Comparison of ENCODE assay signal across 18 cellular contexts in genomic region chr10:30192846-30193608, GRCh38.
DNase-seq lines count a peak whose midpoint lies in the region; ATAC-seq, FAIRE-seq and TF ChIP-seq lines count a peak whose summit lies in the region.
"Had no signal": no experiment of that assay in that cellular context is flagged by ENCODE, and none has a peak within 500 bp of the region (broad histone marks: within the 10 kb centered on the region; RNA-seq: fewer than 3 reads in every experiment).

No MANE protein-coding gene starts in this region.

- dilution Hi-C loops in IMR-90 (cut with HindIII; ENCODE audit: low sequenced_read_pairs, unreplicated experiment): no loop called here

- no peak overlapping the region for H3K9ac ChIP-seq in IMR-90 (ENCODE audit: low read depth, low read length)
- H3K9ac ChIP-seq in SK-N-SH: no peak overlapping the region
- no peak overlapping the region for H3K9ac ChIP-seq in GM23248
- H3K9ac ChIP-seq: BLaER1 had no signal

- H4K5ac ChIP-seq in IMR-90 (ENCODE audit: low read depth, low read length): no peak overlapping the region

- H2AK9ac ChIP-seq in IMR-90 (replicated peaks; ENCODE audit: low read depth, low read length, poor library complexity): no peak overlapping the region

- CTCF ChIA-PET in IMR-90 (lab: Yijun Ruan, JAX): no interaction called here
- CTCF ChIA-PET in SK-N-SH (lab: Yijun Ruan, JAX): no interaction called here

- H3K4me3 ChIP-seq in IMR-90 (ENCODE audit: insufficient read depth, low read depth, low read length): no peak overlapping the region
- H3K4me3 ChIP-seq in SK-N-SH (ENCODE audit: low read depth in 2 of 2, low read length in 1 of 2): no peak overlapping the region
- no peak overlapping the region for H3K4me3 ChIP-seq in GM23248
- H3K4me3 ChIP-seq: BLaER1, lower lobe of right lung had no signal

- peaks cover 7% of the 10 kb centered on the region for H3K9me1 ChIP-seq in IMR-90 (ENCODE audit: insufficient read depth, low read length)

- 0 out of 2 replicates have a peak overlapping the region, but pooled peaks have one; percentile 24 for H2BK20ac ChIP-seq in IMR-90 (ENCODE audit: low read depth, low read length)

- H3K9me3 ChIP-seq in IMR-90 (ENCODE audit: control insufficient read depth, insufficient read depth, low read length) (peaks cover 8% of the 10 kb centered on the region), SK-N-SH (no peaks in the 10 kb centered on the region), GM23248 (ENCODE audit: low read depth) (peaks cover 4% of the 10 kb centered on the region)
- H3K9me3 ChIP-seq: lower lobe of right lung had no signal

- BruUV-seq in IMR-90 (replicated peaks; lab: Mats Ljungman, UMichigan): no TSS peak

- no peak overlapping the region for H3K14ac ChIP-seq in IMR-90 (replicated peaks; ENCODE audit: low read depth, low read length)

- DNase-seq in GM12892 (ENCODE audit: insufficient read length) (no peak), IMR-90 (no peak), SK-N-SH (no peak), GM23248 (no peak), posterior cingulate gyrus (no peak), AG08396 (ENCODE audit: low spot score) (no peak)
- DNase-seq: activated CD4-positive, alpha-beta T cell treated with anti-CD3 and anti-CD28 coated beads, Interleukin-2, amount 50 U/mL, for 1 hour; cerebellar nuclear complex; lower lobe of right lung; NCI-H1694 treated with DMSO at 0.1 percent for 48 hours; NCI-H2227 treated with DMSO at 0.1 percent for 48 hours; WERI-Rb-1 had no signal

- H3K36me3 ChIP-seq in IMR-90 (ENCODE audit: control insufficient read depth, insufficient read depth, low read length) (no peaks in the 10 kb centered on the region), SK-N-SH (replicated peaks in 1 of 2; ENCODE audit: control insufficient read depth in 1 of 2, insufficient read depth in 2 of 2, low read length in 1 of 2) (no peaks in the 10 kb centered on the region), GM23248 (ENCODE audit: low read depth) (no peaks in the 10 kb centered on the region)
- H3K36me3 ChIP-seq: BLaER1, lower lobe of right lung, WERI-Rb-1 had no signal

- H3K4me2 ChIP-seq in IMR-90 (ENCODE audit: low read depth, low read length): no peak overlapping the region
- no peak overlapping the region for H3K4me2 ChIP-seq in SK-N-SH
- no peak overlapping the region for H3K4me2 ChIP-seq in GM23248 (ENCODE audit: unreplicated experiment)
- H3K4me2 ChIP-seq: BLaER1 had no signal

- WGBS in IMR-90 (ENCODE audit: extremely low coverage in 2 of 2, insufficient read length in 1 of 2), 2 experiments: no CpG with 5 or more reads among the region's 5 CpGs
- 62% methylated on average over 5 of the region's 5 CpGs for WGBS in SK-N-SH (ENCODE audit: low lambda C conversion rate)
- WGBS in GM23248 (ENCODE audit: low coverage in 1 of 2, low lambda C conversion rate in 2 of 2, missing lambda C conversion rate in 2 of 2), 2 experiments: 65 to 72% methylated on average over 5 of the region's 5 CpGs

- intact Hi-C loops in IMR-90 (cut with micrococcal nuclease) (no loop called here), posterior cingulate gyrus (cut with DNase I) (no loop called here)

- H3K79me1 ChIP-seq in IMR-90 (ENCODE audit: low read depth in 1 of 2, low read length in 2 of 2): no peaks in the 10 kb centered on the region

- H3K4ac ChIP-seq in IMR-90 (ENCODE audit: low read depth, low read length): no peak overlapping the region

- no peaks in the 10 kb centered on the region for H4K20me1 ChIP-seq in IMR-90 (ENCODE audit: insufficient read depth, low read length)
- no peaks in the 10 kb centered on the region for H4K20me1 ChIP-seq in SK-N-SH (ENCODE audit: insufficient read depth)
- H4K20me1 ChIP-seq in GM23248 (ENCODE audit: insufficient read depth): no peaks in the 10 kb centered on the region
- H4K20me1 ChIP-seq: BLaER1 had no signal

- TF ChIP-seq EP300 in SK-N-SH (IDR thresholded peaks at IDR 0.05; ENCODE audit: borderline replicate concordance in 1 of 2, low read depth in 1 of 2, low read length in 1 of 2): no peak

- POLR2A ChIA-PET in IMR-90 (lab: Charles Lee; ENCODE audit: unreplicated experiment): no interaction called here
- POLR2A ChIA-PET in SK-N-SH (lab: Yijun Ruan, JAX): no interaction called here

- H3K79me2 ChIP-seq in SK-N-SH (ENCODE audit: insufficient read depth) (no peaks in the 10 kb centered on the region), GM23248 (ENCODE audit: insufficient read depth) (no peaks in the 10 kb centered on the region)

- H2BK5ac ChIP-seq in IMR-90 (ENCODE audit: low read depth, low read length, poor library complexity, severe bottlenecking): no peak overlapping the region

- H4K91ac ChIP-seq in IMR-90 (ENCODE audit: insufficient read depth, low read depth, low read length): no peak overlapping the region

- no peak overlapping the region for H2AK5ac ChIP-seq in IMR-90 (ENCODE audit: low read depth, low read length)

- peaks cover 3% of the 10 kb centered on the region for H3F3A ChIP-seq in SK-N-SH (replicated peaks; ENCODE audit: insufficient read depth)
- no peaks in the 10 kb centered on the region for H3F3A ChIP-seq in GM23248 (ENCODE audit: insufficient read depth)

- H3K9me2 ChIP-seq in SK-N-SH (no peaks in the 10 kb centered on the region), GM23248 (ENCODE audit: insufficient read depth) (no peaks in the 10 kb centered on the region)

- peak; percentile 42 for FAIRE-seq in GM12892 (lab: Jason Lieb, UNC)
- FAIRE-seq: frontal cortex, keratinocyte had no signal

- TF ChIP-seq RAD21 in IMR-90 (IDR thresholded peaks at IDR 0.05; ENCODE audit: low read length): no peak
- no peak for TF ChIP-seq RAD21 in SK-N-SH (IDR thresholded peaks at IDR 0.05; ENCODE audit: low read length)

- H4K8ac ChIP-seq in IMR-90 (ENCODE audit: low read depth in 2 of 2, low read length in 2 of 2): no peak overlapping the region

- H3K4me1 ChIP-seq in IMR-90 (ENCODE audit: control insufficient read depth, insufficient read depth, low read length) (peaks cover 10% of the 10 kb centered on the region), SK-N-SH (ENCODE audit: control insufficient read depth in 1 of 2, insufficient read depth in 2 of 2, low read depth in 1 of 2, low read length in 1 of 2) (peaks cover 0 to 8% of the 10 kb centered on the region in 2 experiments; a peak in 1 of 4 replicates), GM23248 (ENCODE audit: insufficient read depth) (no peaks in the 10 kb centered on the region)

- TF ChIP-seq POLR2A in GM12892 (IDR thresholded peaks at IDR 0.05; ENCODE audit: low read depth, low read length): no peak
- no peak for TF ChIP-seq POLR2A in IMR-90 (IDR thresholded peaks at IDR 0.05; ENCODE audit: low read depth, low read length)

- no peak overlapping the region for H3K56ac ChIP-seq in IMR-90 (ENCODE audit: extremely low read depth, insufficient read depth, low read length)

- no peak overlapping the region for H3K23ac ChIP-seq in IMR-90 (ENCODE audit: low read depth, low read length)

- H2AFZ ChIP-seq in IMR-90 (replicated peaks; ENCODE audit: low read length, poor library complexity) (no peak overlapping the region), SK-N-SH (ENCODE audit: low read depth) (no peak overlapping the region), GM23248 (no peak overlapping the region)

- peaks cover 11% of the 10 kb centered on the region for H3K27me3 ChIP-seq in IMR-90 (ENCODE audit: control insufficient read depth, insufficient read depth, low read length)
- H3K27me3 ChIP-seq in SK-N-SH (ENCODE audit: insufficient read depth): no peaks in the 10 kb centered on the region
- H3K27me3 ChIP-seq in GM23248 (replicated peaks; ENCODE audit: insufficient read depth): peaks cover 5% of the 10 kb centered on the region; the same call in 1 of the 2 replicates
- H3K27me3 ChIP-seq: BLaER1 had no signal

- H2BK120ac ChIP-seq in IMR-90 (ENCODE audit: low read depth, low read length): no peak overlapping the region

- peak; percentile 77 for ATAC-seq in GM19438 (IDR thresholded peaks at IDR 0.05; ENCODE audit: low read depth, unreplicated experiment)
- peak; percentile 64 for ATAC-seq in HG02938 (IDR thresholded peaks at IDR 0.05; ENCODE audit: unreplicated experiment)
- ATAC-seq in IMR-90 (ENCODE audit: low read depth): no peak
- ATAC-seq: HCT116, lower lobe of right lung had no signal

- H2BK15ac ChIP-seq in IMR-90 (ENCODE audit: low read depth, low read length): no peak overlapping the region

- H3K18ac ChIP-seq in IMR-90 (ENCODE audit: low read depth, low read length): no peak overlapping the region

- TF ChIP-seq CTCF in IMR-90 (conservative IDR thresholded peaks at IDR 0.05; ENCODE audit: low read depth, low read length) (no peak), SK-N-SH (IDR thresholded peaks at IDR 0.05) (no peak)

- H3K27ac ChIP-seq in IMR-90 (ENCODE audit: insufficient read depth, low read length): no peak overlapping the region
- no peak overlapping the region for H3K27ac ChIP-seq in SK-N-SH (ENCODE audit: low read depth in 2 of 2, low read length in 1 of 2)
- H3K27ac ChIP-seq in GM23248: no peak overlapping the region
- H3K27ac ChIP-seq: BLaER1, lower lobe of right lung, WERI-Rb-1 had no signal

- in situ Hi-C loops in IMR-90 (cut with MboI; ENCODE audit: low sequenced_read_pairs) (no loop called here), GM23248 (cut with MboI) (no loop called here)

TF ChIP-seq in IMR-90, 13 proteins besides CTCF, POLR2A, EP300 and RAD21 (continues in another document):
- TF ChIP-seq NFE2L2 (IDR thresholded peaks at IDR 0.05; ENCODE audit: low read depth, low read length) (no peak), MXI1 (IDR thresholded peaks at IDR 0.05; ENCODE audit: borderline replicate concordance, low read depth, low read length) (no peak), MAZ (IDR thresholded peaks at IDR 0.05; ENCODE audit: borderline replicate concordance, low read depth, low read length) (no peak), USF2 (IDR thresholded peaks at IDR 0.05; ENCODE audit: low read depth, low read length) (no peak)

TF ChIP-seq in SK-N-SH, 30 proteins besides CTCF, POLR2A, EP300 and RAD21 (continues in another document):
- TF ChIP-seq RCOR1 (IDR thresholded peaks at IDR 0.05; ENCODE audit: low read length): no peak
- no peak for TF ChIP-seq ELF1 (IDR thresholded peaks at IDR 0.05)
- no peak for TF ChIP-seq GABPA (IDR thresholded peaks at IDR 0.05; ENCODE audit: low read depth)
- TF ChIP-seq USF2 (IDR thresholded peaks at IDR 0.05; ENCODE audit: borderline replicate concordance, low read depth, low read length): no peak
- no peak for TF ChIP-seq RFX5 (IDR thresholded peaks at IDR 0.05; ENCODE audit: low read length)
- no peak for TF ChIP-seq MAX (IDR thresholded peaks at IDR 0.05; ENCODE audit: low read depth)
- TF ChIP-seq EZH2phosphoT487 (IDR thresholded peaks at IDR 0.05; ENCODE audit: borderline replicate concordance, low read depth): no peak
